Comparison of ENCODE assay signal across 17 cellular contexts in genomic region chr20:45305262-45305661, GRCh38. TPM values are rescaled to one million over a fixed set of nuclear protein-coding genes. Genes with fewer than 3 reads are reported as not detected.
DNase-seq lines count a peak whose midpoint lies in the region; ATAC-seq, FAIRE-seq and TF ChIP-seq lines count a peak whose summit lies in the region.
"Had no signal": no experiment of that assay in that cellular context is flagged by ENCODE, and none has a peak within 500 bp of the region (broad histone marks: within the 10 kb centered on the region; RNA-seq: fewer than 3 reads in every experiment).

No MANE protein-coding gene starts in this region.

- no peaks in the 10 kb centered on the region for H3K9me2 ChIP-seq in Loucy (replicated peaks; ENCODE audit: low read depth, low read length)

- H3K4me1 Mint-ChIP-seq in mesothelial cell of epicardium, result peaks cover 1% of the 10 kb centered on the region
- H3K4me1 Mint-ChIP-seq in activated CD4-positive, alpha-beta memory T cell treated with anti-CD3 and anti-CD28 coated beads, Interleukin-2, amount 10 ng/mL, durations not matched to agents 7 days and 5 days, result peaks cover 37% of the 10 kb centered on the region
- H3K4me1 Mint-ChIP-seq: B cell had no signal

- FAIRE-seq in GM19239 (lab: Jason Lieb, UNC), result no peak
- FAIRE-seq: G401.6 had no signal

- CTCF ChIA-PET in activated CD4-positive, alpha-beta memory T cell treated with anti-CD3 and anti-CD28 coated beads, Interleukin-2, amount 10 ng/mL, durations not matched to agents 7 days and 5 days (lab: Charles Lee), result interaction anchor here (0.6 to 6.5 kb wide), 6 partner anchors 8 to 170 kb away, joined by 3 to 95 read pairs (median 3); no protein-coding TSS in a partner anchor

- POLR2A ChIA-PET in activated CD4-positive, alpha-beta memory T cell treated with anti-CD3 and anti-CD28 coated beads, Interleukin-2, amount 10 ng/mL, durations not matched to agents 7 days and 5 days (lab: Charles Lee), result interaction anchor here (0.9 kb wide), 1 partner anchor 212 kb away, joined by 3 read pairs; no protein-coding TSS in a partner anchor

- no peaks in the 10 kb centered on the region for H3K9me3 ChIP-seq in Loucy (ENCODE audit: insufficient read depth, low read depth, low read length)
- H3K9me3 ChIP-seq: HAP-1 had no signal

- TF ChIP-seq CTCF in Loucy (conservative IDR thresholded peaks at IDR 0.05; ENCODE audit: low read length), result 0 out of 2 replicates have a peak, but pooled peaks have one; percentile 9
- peak; percentile 38 for TF ChIP-seq CTCF in choroid plexus epithelial cell (conservative IDR thresholded peaks at IDR 0.05; ENCODE audit: low read depth, low read length)
- TF ChIP-seq CTCF in mesothelial cell of epicardium (IDR thresholded peaks at IDR 0.05; ENCODE audit: unreplicated experiment), result no peak

- no peaks in the 10 kb centered on the region for H4K20me1 ChIP-seq in Loucy (ENCODE audit: insufficient read depth, low read length, poor library complexity, severe bottlenecking)

- no peak overlapping the region for H3K9ac ChIP-seq in Loucy (ENCODE audit: low read depth, low read length, poor library complexity, severe bottlenecking)

- intact Hi-C loops in left colon (cut with DNase I, micrococcal nuclease), result no loop called here

- ATAC-seq in left colon, result peak; percentile 33

- H3K27ac Mint-ChIP-seq in mesothelial cell of epicardium, result no peak overlapping the region
- H3K27ac Mint-ChIP-seq in activated CD4-positive, alpha-beta memory T cell treated with anti-CD3 and anti-CD28 coated beads, Interleukin-2, amount 10 ng/mL, durations not matched to agents 7 days and 5 days, result no peak overlapping the region
- H3K27ac Mint-ChIP-seq: CD4-positive, alpha-beta T cell had no signal

- peaks cover 21% of the 10 kb centered on the region for H3K27me3 Mint-ChIP-seq in mesothelial cell of epicardium (ENCODE audit: low read depth)
- H3K27me3 Mint-ChIP-seq in activated CD4-positive, alpha-beta memory T cell treated with anti-CD3 and anti-CD28 coated beads, Interleukin-2, amount 10 ng/mL, durations not matched to agents 7 days and 5 days, result peaks cover 17% of the 10 kb centered on the region

- H3K4me1 ChIP-seq in Loucy (ENCODE audit: insufficient read depth, low read length, poor library complexity, severe bottlenecking), result no peaks in the 10 kb centered on the region

- no peaks in the 10 kb centered on the region for H3K36me3 Mint-ChIP-seq in mesothelial cell of epicardium
- H3K36me3 Mint-ChIP-seq in activated CD4-positive, alpha-beta memory T cell treated with anti-CD3 and anti-CD28 coated beads, Interleukin-2, amount 10 ng/mL, durations not matched to agents 7 days and 5 days (ENCODE audit: low read depth), result no peaks in the 10 kb centered on the region

- H3K79me2 ChIP-seq in Loucy (ENCODE audit: insufficient read depth, low read length), result no peaks in the 10 kb centered on the region

- H3K4me2 ChIP-seq in Loucy (ENCODE audit: low read depth, low read length, poor library complexity, severe bottlenecking), result no peak overlapping the region

- H3F3A ChIP-seq in Loucy (ENCODE audit: low read depth), result no peaks in the 10 kb centered on the region

- no peaks in the 10 kb centered on the region for H3K27me3 ChIP-seq in Loucy (ENCODE audit: insufficient read depth, low read length, poor library complexity, severe bottlenecking)

- H3K4me3 ChIP-seq in Loucy (ENCODE audit: low read length, poor library complexity, severe bottlenecking) (no peak overlapping the region), choroid plexus epithelial cell (ENCODE audit: low read depth, low read length) (no peak overlapping the region)
- H3K4me3 ChIP-seq: HAP-1 had no signal

- peak; percentile 79 for DNase-seq in DMS53 (lab: John Stamatoyannopoulos, UW)
- no peak for DNase-seq in choroid plexus epithelial cell (ENCODE audit: low read depth)
- no peak for DNase-seq in left colon
- no peak for DNase-seq in foreskin melanocyte
- no peak for DNase-seq in GM19239 (ENCODE audit: insufficient read length, low spot score)
- no peak for DNase-seq in mesothelial cell of epicardium (ENCODE audit: low spot score in 2 of 2, unreplicated experiment in 2 of 2)
- no peak for DNase-seq in activated CD4-positive, alpha-beta memory T cell treated with anti-CD3 and anti-CD28 coated beads, Interleukin-2, amount 10 ng/mL, durations not matched to agents 7 days and 5 days
- DNase-seq: CD4-positive, alpha-beta T cell; DND-41; NCI-H1930; SW 1271 had no signal

- H3K36me3 ChIP-seq in Loucy (ENCODE audit: insufficient read depth, low read length), result no peaks in the 10 kb centered on the region
- H3K36me3 ChIP-seq: HAP-1 had no signal

- H2AFZ ChIP-seq in Loucy (ENCODE audit: low read length), result no peak overlapping the region

- no peaks in the 10 kb centered on the region for H3K9me3 Mint-ChIP-seq in mesothelial cell of epicardium
- no peaks in the 10 kb centered on the region for H3K9me3 Mint-ChIP-seq in activated CD4-positive, alpha-beta memory T cell treated with anti-CD3 and anti-CD28 coated beads, Interleukin-2, amount 10 ng/mL, durations not matched to agents 7 days and 5 days
- H3K9me3 Mint-ChIP-seq: CD4-positive, alpha-beta T cell had no signal

- H3K4me3 Mint-ChIP-seq in mesothelial cell of epicardium, result no peak overlapping the region
- H3K4me3 Mint-ChIP-seq in activated CD4-positive, alpha-beta memory T cell treated with anti-CD3 and anti-CD28 coated beads, Interleukin-2, amount 10 ng/mL, durations not matched to agents 7 days and 5 days, result no peak overlapping the region
- H3K4me3 Mint-ChIP-seq: B cell; CD4-positive, alpha-beta T cell had no signal

RNA-seq across cellular contexts. Expression of gene RBPJL, which starts 1.4 kb away (rescaled TPM):
- total RNA-seq in left colon, result not detected
- total RNA-seq in mesothelial cell of epicardium, result not detected in 3 replicates
- not detected for total RNA-seq in activated CD4-positive, alpha-beta memory T cell treated with anti-CD3 and anti-CD28 coated beads, Interleukin-2, amount 10 ng/mL, durations not matched to agents 7 days and 5 days
- total RNA-seq: B cell; CD4-positive, alpha-beta T cell; NCI-H460; SK-MEL-5 had no signal

RNA-seq across cellular contexts. Expression of gene MATN4, which starts 2.8 kb away (rescaled TPM):
- total RNA-seq in left colon (not detected), mesothelial cell of epicardium (0.11 TPM in 1 of 3 replicates, not detected in the others)
- total RNA-seq in activated CD4-positive, alpha-beta memory T cell treated with anti-CD3 and anti-CD28 coated beads, Interleukin-2, amount 10 ng/mL, durations not matched to agents 7 days and 5 days, result 1 to 10 TPM in 1 of 2 experiments, under 1 TPM in 1; 0.83 to 1.5 TPM
- total RNA-seq: B cell; CD4-positive, alpha-beta T cell; NCI-H460 had no signal

RNA-seq across cellular contexts. Expression of gene SDC4, which starts 43.0 kb away (rescaled TPM):
- 100 to 1,000 TPM in 1 of 2 donors, 10 to 100 TPM in 1; 85.4 to 144 TPM for total RNA-seq in left colon
- 44.3 to 46.7 TPM (median 46.7 TPM) in 3 replicates for total RNA-seq in mesothelial cell of epicardium
- 10 to 100 TPM; 28.1 to 28.3 TPM for total RNA-seq in activated CD4-positive, alpha-beta memory T cell treated with anti-CD3 and anti-CD28 coated beads, Interleukin-2, amount 10 ng/mL, durations not matched to agents 7 days and 5 days
- total RNA-seq: B cell had no signal

RNA-seq across cellular contexts. Expression of gene SLPI, which starts 50.9 kb away (rescaled TPM):
- total RNA-seq in left colon (100 to 1,000 TPM in 1 of 2 donors, 10 to 100 TPM in 1; 47.4 to 204 TPM), mesothelial cell of epicardium (not detected in 3 replicates)
- total RNA-seq in activated CD4-positive, alpha-beta memory T cell treated with anti-CD3 and anti-CD28 coated beads, Interleukin-2, amount 10 ng/mL, durations not matched to agents 7 days and 5 days, result under 1 TPM; 0.40 to 0.45 TPM
- total RNA-seq: B cell; CD4-positive, alpha-beta T cell; SK-MEL-5 had no signal

RNA-seq across cellular contexts. Expression of gene SYS1, which starts 57.7 kb away (rescaled TPM):
- total RNA-seq in left colon (10 to 100 TPM; 25.2 to 32.4 TPM), mesothelial cell of epicardium (25.6 to 27.2 TPM (median 26.7 TPM) in 3 replicates)
- total RNA-seq in activated CD4-positive, alpha-beta memory T cell treated with anti-CD3 and anti-CD28 coated beads, Interleukin-2, amount 10 ng/mL, durations not matched to agents 7 days and 5 days, result 10 to 100 TPM; 22.1 to 24.2 TPM
